Comparison of ENCODE assay signal across 8 cellular contexts in the genomic region with DNA sequence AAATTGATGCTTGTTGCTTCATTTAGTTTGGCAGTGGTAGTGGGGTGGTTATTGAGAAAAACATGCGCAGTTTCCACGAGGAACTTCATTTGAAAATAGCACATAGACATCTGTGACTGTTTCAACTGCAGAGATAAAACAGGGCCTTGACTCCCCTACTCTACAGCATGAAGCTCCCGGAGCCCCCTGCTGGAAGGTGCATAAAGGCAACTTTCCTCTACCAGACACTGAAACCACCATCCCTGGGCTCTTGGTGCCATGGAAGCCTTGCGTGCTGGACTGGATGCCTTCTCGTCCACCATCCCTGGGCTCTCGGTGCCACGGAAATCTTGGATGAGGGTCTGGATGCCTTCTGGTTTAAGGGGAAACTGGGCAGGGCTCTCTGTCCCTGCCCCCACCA.
DNase-seq lines count a peak whose midpoint lies in the region; ATAC-seq and TF ChIP-seq lines count a peak whose summit lies in the region.

No MANE protein-coding gene starts in this region.

- H3K4me3 ChIP-seq in DOHH2 (ENCODE audit: low read length) (no peak overlapping the region), Karpas-422 (ENCODE audit: low read length) (no peak overlapping the region), fibroblast of pulmonary artery (replicated peaks; ENCODE audit: low read depth, low read length) (no peak overlapping the region)

- peaks cover 23% of the 10 kb centered on the region for H3K4me1 ChIP-seq in DOHH2 (ENCODE audit: control insufficient read depth, low read length)
- H3K4me1 ChIP-seq in Karpas-422 (ENCODE audit: low read length), result peaks cover 18% of the 10 kb centered on the region

- CTCF ChIA-PET in activated CD4-positive, alpha-beta memory T cell treated with anti-CD3 and anti-CD28 coated beads, Interleukin-2, amount 10 ng/mL, durations not matched to agents 7 days and 5 days (lab: Charles Lee), result interaction anchor here (0.7 to 4.4 kb wide), 10 partner anchors 9 to 240 kb away, joined by 3 to 29 read pairs (median 4); no protein-coding TSS in a partner anchor

- POLR2A ChIA-PET in activated CD4-positive, alpha-beta memory T cell treated with anti-CD3 and anti-CD28 coated beads, Interleukin-2, amount 10 ng/mL, durations not matched to agents 7 days and 5 days (lab: Charles Lee), result interaction anchor here (0.7 to 1.7 kb wide), 2 partner anchors 9 to 348 kb away, joined by 3 to 5 read pairs; a partner anchor contains a TSS

- peak; percentile 67 for TF ChIP-seq CTCF in DOHH2 (IDR thresholded peaks at IDR 0.05; ENCODE audit: low read depth, low read length, poor library complexity, severe bottlenecking)
- peak; percentile 43 for TF ChIP-seq CTCF in fibroblast of pulmonary artery (IDR thresholded peaks at IDR 0.05; ENCODE audit: low read length, missing control alignments)

- no peaks in the 10 kb centered on the region for H4K20me1 ChIP-seq in DOHH2 (ENCODE audit: control insufficient read depth, insufficient read depth, low read depth, low read length)
- no peaks in the 10 kb centered on the region for H4K20me1 ChIP-seq in Karpas-422 (ENCODE audit: insufficient read depth, low read depth, low read length)

- peaks cover 5% of the 10 kb centered on the region for H3K36me3 Mint-ChIP-seq in activated CD4-positive, alpha-beta memory T cell treated with anti-CD3 and anti-CD28 coated beads, Interleukin-2, amount 10 ng/mL, durations not matched to agents 7 days and 5 days (ENCODE audit: low read depth)

- H3K9ac ChIP-seq in Karpas-422 (ENCODE audit: low read length), result no peak overlapping the region

- H3K4me3 Mint-ChIP-seq in activated CD4-positive, alpha-beta memory T cell treated with anti-CD3 and anti-CD28 coated beads, Interleukin-2, amount 10 ng/mL, durations not matched to agents 7 days and 5 days, result no peak overlapping the region

- DNase-seq in Karpas-422 (peak; percentile 89), fibroblast of pulmonary artery (ENCODE audit: low read depth) (peak; percentile 17), SHP77 treated with DMSO at 0.1 percent for 48 hours (lab: John Stamatoyannopoulos, UW) (no peak)
- DNase-seq in activated CD4-positive, alpha-beta memory T cell treated with anti-CD3 and anti-CD28 coated beads, Interleukin-2, amount 10 ng/mL, durations not matched to agents 7 days and 5 days, result peak; percentile 44
- DNase-seq in stimulated activated CD4-positive, alpha-beta T cell treated with anti-CD3 and anti-CD28 coated beads, Interleukin-2, amount 100 ng/mL, for 24 hours, result peak; percentile 46 to 49

- H3K36me3 ChIP-seq in DOHH2 (ENCODE audit: control insufficient read depth, low read length), result no peaks in the 10 kb centered on the region
- no peaks in the 10 kb centered on the region for H3K36me3 ChIP-seq in Karpas-422 (ENCODE audit: insufficient read depth, low read length)

- ATAC-seq in esophagus mucosa (no peak), HG02938 (IDR thresholded peaks at IDR 0.05; ENCODE audit: unreplicated experiment) (no peak)

- no peaks in the 10 kb centered on the region for H3K79me2 ChIP-seq in DOHH2 (ENCODE audit: control insufficient read depth, low read length)
- H3K79me2 ChIP-seq in Karpas-422 (ENCODE audit: low read length), result no peaks in the 10 kb centered on the region

- no peak overlapping the region for H3K27ac Mint-ChIP-seq in activated CD4-positive, alpha-beta memory T cell treated with anti-CD3 and anti-CD28 coated beads, Interleukin-2, amount 10 ng/mL, durations not matched to agents 7 days and 5 days

- H3K27ac ChIP-seq in DOHH2 (ENCODE audit: low read depth, low read length) (no peak overlapping the region), Karpas-422 (ENCODE audit: low read length) (no peak overlapping the region)

- no peak overlapping the region for H2AFZ ChIP-seq in Karpas-422 (ENCODE audit: low read length)

- H3K9me3 ChIP-seq in DOHH2 (ENCODE audit: control insufficient read depth, insufficient read depth, low read length), result peaks cover 7% of the 10 kb centered on the region
- no peaks in the 10 kb centered on the region for H3K9me3 ChIP-seq in Karpas-422 (ENCODE audit: low read length)

- peaks cover 5% of the 10 kb centered on the region for H3K27me3 Mint-ChIP-seq in activated CD4-positive, alpha-beta memory T cell treated with anti-CD3 and anti-CD28 coated beads, Interleukin-2, amount 10 ng/mL, durations not matched to agents 7 days and 5 days

- H3K4me2 ChIP-seq in DOHH2 (ENCODE audit: low read length) (no peak overlapping the region), Karpas-422 (ENCODE audit: low read depth, low read length, poor library complexity, severe bottlenecking) (no peak overlapping the region)

- peaks cover 21% of the 10 kb centered on the region for H3K4me1 Mint-ChIP-seq in activated CD4-positive, alpha-beta memory T cell treated with anti-CD3 and anti-CD28 coated beads, Interleukin-2, amount 10 ng/mL, durations not matched to agents 7 days and 5 days

- H3F3A ChIP-seq in DOHH2 (ENCODE audit: control insufficient read depth, insufficient read depth), result no peaks in the 10 kb centered on the region

- H3K27me3 ChIP-seq in DOHH2 (ENCODE audit: control insufficient read depth, low read length) (no peaks in the 10 kb centered on the region), Karpas-422 (ENCODE audit: low read length) (no peaks in the 10 kb centered on the region)

- peaks cover 2% of the 10 kb centered on the region for H3K9me3 Mint-ChIP-seq in activated CD4-positive, alpha-beta memory T cell treated with anti-CD3 and anti-CD28 coated beads, Interleukin-2, amount 10 ng/mL, durations not matched to agents 7 days and 5 days

- H3K9me2 ChIP-seq in DOHH2 (replicated peaks; ENCODE audit: control insufficient read depth, low read length) (no peaks in the 10 kb centered on the region), Karpas-422 (replicated peaks; ENCODE audit: insufficient read depth, low read length) (no peaks in the 10 kb centered on the region)
